In the genomic region with DNA sequence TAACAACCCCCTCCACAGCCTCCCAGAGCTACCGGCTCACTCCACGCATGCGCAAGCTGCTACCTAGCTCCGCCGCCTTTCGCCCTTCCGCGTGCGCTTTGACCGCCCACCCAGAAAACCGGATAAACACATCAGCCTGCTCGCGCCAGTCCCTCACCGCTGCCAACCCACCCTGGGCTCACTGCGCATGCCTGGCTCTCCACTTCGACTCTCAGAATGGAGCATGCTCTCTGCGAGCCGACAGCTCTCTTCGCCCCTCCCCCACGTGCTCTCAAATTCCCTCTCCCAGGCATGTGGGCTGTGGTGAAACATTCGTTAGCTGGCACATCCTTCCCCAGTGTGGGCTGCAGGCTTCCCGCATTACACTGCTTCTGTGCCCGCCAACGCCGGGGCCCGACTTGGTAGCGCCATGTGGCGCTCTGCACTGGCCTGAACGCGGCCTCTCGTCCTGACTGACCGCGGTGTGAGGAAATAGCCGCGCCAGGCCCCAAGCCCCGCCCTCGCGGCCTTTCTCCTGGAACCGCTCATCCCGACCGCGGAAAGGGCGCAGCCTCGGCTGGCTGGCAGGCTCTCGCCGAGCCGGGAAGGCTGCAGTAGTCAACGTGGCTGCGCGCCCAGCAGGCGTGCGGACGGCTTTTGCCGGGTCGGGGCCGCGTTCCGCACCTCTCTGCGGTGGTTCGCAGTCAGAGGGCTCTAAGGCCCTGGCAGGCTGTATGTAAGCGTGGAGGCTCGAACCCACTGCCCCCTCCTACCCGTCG, we compare ENCODE assay signal across 8 cellular contexts. TPM values are rescaled to one million over a fixed set of nuclear protein-coding genes. Genes with fewer than 3 reads are reported as not detected.
A peak's percentile ranks its signal among the peaks of the same experiment; 100 is the strongest.
DNase-seq lines count a peak whose midpoint lies in the region; ATAC-seq, FAIRE-seq and TF ChIP-seq lines count a peak whose summit lies in the region.

No MANE protein-coding gene starts in this region.

- 0 to 1% methylated on average over 41 to 60 of the region's 64 CpGs for WGBS in tibial nerve, 2 donors

- peak; percentile 78 for ATAC-seq in HG02798 (IDR thresholded peaks at IDR 0.05; ENCODE audit: poor library complexity, unreplicated experiment)

- TF ChIP-seq CTCF in cardiac muscle cell (IDR thresholded peaks at IDR 0.05; ENCODE audit: low read depth, low read length) (peak; percentile 3), parathyroid adenoma (IDR thresholded peaks at IDR 0.05) (no peak), tibial nerve (IDR thresholded peaks at IDR 0.05) (peak in 1 of 5 experiments; percentile 14)

- FAIRE-seq in GM12891 (lab: Jason Lieb, UNC) = peak; percentile 98

- H3K4me3 ChIP-seq in adipocyte (ENCODE audit: low read length) = peak overlapping the region; percentile 92
- H3K4me3 ChIP-seq in cardiac muscle cell = peak overlapping the region; percentile 96
- H3K4me3 ChIP-seq in parathyroid adenoma (ENCODE audit: low read depth, low read length) = peak overlapping the region; percentile 80
- peak overlapping the region; percentile 80 to 95 (median 91) for H3K4me3 ChIP-seq in tibial nerve

- DNase-seq in GM12891 (ENCODE audit: insufficient read length, low spot score) (peak; percentile 90), NCI-H1417 treated with DMSO at 0.1 percent for 48 hours (lab: John Stamatoyannopoulos, UW) (peak; percentile 98), SW 1271 (lab: John Stamatoyannopoulos, UW) (peak; percentile 98 to 99), adipocyte (ENCODE audit: low read depth) (peak; percentile 100), cardiac muscle cell (ENCODE audit: low read depth in 1 of 2, low spot score in 1 of 2) (peak; percentile 99 to 100), tibial nerve (ENCODE audit: low spot score in 2 of 2) (peak; percentile 97 to 98)

- H3K4me1 ChIP-seq in adipocyte (ENCODE audit: control insufficient read depth, insufficient read depth, low read length) = peaks cover 25% of the 10 kb centered on the region
- peaks cover 20% of the 10 kb centered on the region for H3K4me1 ChIP-seq in cardiac muscle cell (ENCODE audit: low read depth)
- peaks cover 15% of the 10 kb centered on the region for H3K4me1 ChIP-seq in parathyroid adenoma
- peaks cover 0 to 30% (median 24%) of the 10 kb centered on the region in 4 donors for H3K4me1 ChIP-seq in tibial nerve

- no peaks in the 10 kb centered on the region for H3K27me3 ChIP-seq in adipocyte (replicated peaks; ENCODE audit: control insufficient read depth, insufficient read depth, low read length)
- no peaks in the 10 kb centered on the region for H3K27me3 ChIP-seq in cardiac muscle cell
- H3K27me3 ChIP-seq in parathyroid adenoma (ENCODE audit: control insufficient read depth, insufficient read depth, low read length) = no peaks in the 10 kb centered on the region
- no peaks in the 10 kb centered on the region for H3K27me3 ChIP-seq in tibial nerve

- no peaks in the 10 kb centered on the region for H3K9me3 ChIP-seq in adipocyte (ENCODE audit: control insufficient read depth, low read length)
- H3K9me3 ChIP-seq in cardiac muscle cell (ENCODE audit: low read depth) = no peaks in the 10 kb centered on the region
- H3K9me3 ChIP-seq in parathyroid adenoma (ENCODE audit: control insufficient read depth, low read length) = no peaks in the 10 kb centered on the region
- H3K9me3 ChIP-seq in tibial nerve = no peaks in the 10 kb centered on the region

- peak overlapping the region; percentile 99 for H2AFZ ChIP-seq in parathyroid adenoma

- TF ChIP-seq POLR2A in GM12891 (IDR thresholded peaks at IDR 0.05; ENCODE audit: low read depth, low read length) (peak; percentile 66), tibial nerve (IDR thresholded peaks at IDR 0.05) (peak; percentile 23 to 83)

- peak overlapping the region; percentile 95 for H3K9ac ChIP-seq in adipocyte (ENCODE audit: low read length)
- peak overlapping the region; percentile 77 for H3K9ac ChIP-seq in parathyroid adenoma

- H3K36me3 ChIP-seq in adipocyte (ENCODE audit: control insufficient read depth, insufficient read depth, low read length, severe bottlenecking) (no peaks in the 10 kb centered on the region), cardiac muscle cell (no peaks in the 10 kb centered on the region), parathyroid adenoma (ENCODE audit: control insufficient read depth, insufficient read depth, low read length) (no peaks in the 10 kb centered on the region), tibial nerve (no peaks in the 10 kb centered on the region)

- H3K27ac ChIP-seq in cardiac muscle cell (peak overlapping the region; percentile 99), parathyroid adenoma (peak overlapping the region; percentile 93), tibial nerve (peak overlapping the region; percentile 97 to 100 (median 99))

- H3K4me2 ChIP-seq in parathyroid adenoma (ENCODE audit: low read length) = peak overlapping the region; percentile 63

- TF ChIP-seq EP300 in tibial nerve (IDR thresholded peaks at IDR 0.05) = peak; percentile 38 to 96

- H3K79me2 ChIP-seq in parathyroid adenoma = peaks cover 31% of the 10 kb centered on the region

TF ChIP-seq in GM12891, 5 proteins besides CTCF, POLR2A, EP300 and RAD21:
- TF ChIP-seq SPI1 (IDR thresholded peaks at IDR 0.05; ENCODE audit: low read depth, low read length) = no peak
- peak; percentile 56 for TF ChIP-seq TAF1 (IDR thresholded peaks at IDR 0.05; ENCODE audit: low read depth, low read length)
- peak; percentile 36; the same call in 1 of the 2 replicates for TF ChIP-seq POLR2AphosphoS5 (IDR thresholded peaks at IDR 0.05; ENCODE audit: low read depth, low read length)
- peak; percentile 42; the same call in 1 of the 2 replicates for TF ChIP-seq POU2F2 (IDR thresholded peaks at IDR 0.05; ENCODE audit: low read depth, low read length)
- TF ChIP-seq PAX5 (IDR thresholded peaks at IDR 0.05; ENCODE audit: insufficient read depth, low read length, severe bottlenecking) = no peak

RNA-seq across cellular contexts. Expression of gene MSL2, which starts 0.4 kb away (rescaled TPM):
- polyA plus RNA-seq in GM12891 (2012; ENCODE audit: low read depth, missing spikeins) = 8.6 TPM
- 8.8 and 16.4 TPM in 2 replicates for total RNA-seq in cardiac muscle cell
- polyA plus RNA-seq in cardiac muscle cell = 5.3 and 6.3 TPM in 2 replicates
- 10 to 100 TPM; 19.8 to 53.4 (median 44.5) TPM for total RNA-seq in tibial nerve

RNA-seq across cellular contexts. Expression of gene PCCB, which starts 53.6 kb away (rescaled TPM):
- 46.1 TPM for polyA plus RNA-seq in GM12891 (2012; ENCODE audit: low read depth, missing spikeins)
- 65.8 and 74.0 TPM in 2 replicates for total RNA-seq in cardiac muscle cell
- polyA plus RNA-seq in cardiac muscle cell = 57.8 and 77.1 TPM in 2 replicates
- 10 to 100 TPM; 19.8 to 47.4 (median 27.8) TPM for total RNA-seq in tibial nerve

Comparison
In these comparisons a context has a peak if more than half of its experiments do, and no peak if none do; other contexts are left out.
1. Peak in every context shown above with its lines: DNase-seq, ATAC-seq, H3K4me3 ChIP-seq and H3K27ac ChIP-seq.